ENCODE assay signal across 9 cellular contexts in genomic region chr22:39529487-39529851, GRCh38. TPM values are rescaled to one million over a fixed set of nuclear protein-coding genes. Genes with fewer than 3 reads are reported as not detected.
DNase-seq lines count a peak whose midpoint lies in the region; ATAC-seq, FAIRE-seq and TF ChIP-seq lines count a peak whose summit lies in the region.
"Had no signal": no experiment of that assay in that cellular context is flagged by ENCODE, and none has a peak within 500 bp of the region (broad histone marks: within the 10 kb centered on the region; RNA-seq: fewer than 3 reads in every experiment).

No MANE protein-coding gene starts in this region.

- H2BK120ac ChIP-seq in mesendoderm (ENCODE audit: low read depth, low read length): no peak overlapping the region

- CTCF ChIA-PET in activated naive CD4-positive, alpha-beta T cell treated with anti-CD3 and anti-CD28 coated beads, Interleukin-2, amount 10 ng/mL, durations not matched to agents 7 days and 5 days (lab: Charles Lee): interaction anchor here (0.6 to 7.0 kb wide), 19 partner anchors 10 to 511 kb away, joined by 3 to 216 read pairs (median 6); partner anchors contain the start of genes ATF4, MIEF1, RPL3 and TAB1

- TF ChIP-seq CTCF in thyroid gland (IDR thresholded peaks at IDR 0.05): peak in 1 of 6 experiments; percentile 2

- H2BK15ac ChIP-seq in mesendoderm (replicated peaks; ENCODE audit: low read depth): no peak overlapping the region

- intact Hi-C loops in thyroid gland (cut with DNase I): loop anchor here (5.0 to 10.0 kb wide), 4 partner anchors 37 to 357 kb away; partner anchors contain the start of genes PDGFB and SYNGR1

- H3K9me3 ChIP-seq in thyroid gland: no peaks in the 10 kb centered on the region
- H3K9me3 ChIP-seq: BE2C had no signal

- ATAC-seq in activated T-helper 17 cell treated with anti-CD3 and anti-CD28 coated beads, Interleukin-2, amount 50 U/mL, for 72 hours (replicated peaks): no peak

- H3K4me3 ChIP-seq in mesendoderm (ENCODE audit: low read length) (no peak overlapping the region), thyroid gland (replicated peaks in 1 of 3) (no peak overlapping the region)

- H3K27me3 Mint-ChIP-seq in activated naive CD4-positive, alpha-beta T cell treated with anti-CD3 and anti-CD28 coated beads, Interleukin-2, amount 10 ng/mL, durations not matched to agents 7 days and 5 days: no peaks in the 10 kb centered on the region
- H3K27me3 Mint-ChIP-seq in activated T-helper 17 cell treated with anti-CD3 and anti-CD28 coated beads, Interleukin-2, amount 50 U/mL, for 72 hours: no peaks in the 10 kb centered on the region

- H3K4me1 ChIP-seq in mesendoderm (ENCODE audit: control insufficient read depth, low read depth, low read length) (peaks cover 8% of the 10 kb centered on the region), thyroid gland (peaks cover 39 to 48% of the 10 kb centered on the region in 2 donors)

- H3K9ac ChIP-seq in mesendoderm (ENCODE audit: low read length): peak overlapping the region; percentile 50

- H3K36me3 ChIP-seq in mesendoderm (ENCODE audit: control insufficient read depth, insufficient read depth, low read length): peaks cover 11% of the 10 kb centered on the region
- H3K36me3 ChIP-seq in thyroid gland: peaks cover 1 to 12% of the 10 kb centered on the region in 2 donors

- no peak overlapping the region for H4K8ac ChIP-seq in mesendoderm (ENCODE audit: low read depth, low read length)

- H3K27me3 ChIP-seq in mesendoderm (ENCODE audit: insufficient read depth, low read length, poor library complexity) (no peaks in the 10 kb centered on the region), thyroid gland (no peaks in the 10 kb centered on the region)
- H3K27me3 ChIP-seq: BE2C had no signal

- peaks cover 57% of the 10 kb centered on the region for H3K36me3 Mint-ChIP-seq in activated naive CD4-positive, alpha-beta T cell treated with anti-CD3 and anti-CD28 coated beads, Interleukin-2, amount 10 ng/mL, durations not matched to agents 7 days and 5 days
- peaks cover 78% of the 10 kb centered on the region for H3K36me3 Mint-ChIP-seq in activated T-helper 17 cell treated with anti-CD3 and anti-CD28 coated beads, Interleukin-2, amount 50 U/mL, for 72 hours (ENCODE audit: low read depth)

- no peak for DNase-seq in activated naive CD4-positive, alpha-beta T cell treated with anti-CD3 and anti-CD28 coated beads, Interleukin-2, amount 10 ng/mL, durations not matched to agents 7 days and 5 days
- DNase-seq in activated naive CD4-positive, alpha-beta T cell treated with Interleukin-2 at 50 U/mL for 16 hours: no peak
- DNase-seq in mesendoderm (no peak), thyroid gland (no peak), NCI-H748 treated with DMSO at 0.1 percent for 48 hours (lab: John Stamatoyannopoulos, UW) (no peak), RCC 7860 (ENCODE audit: low spot score) (no peak)
- no peak for DNase-seq in stimulated activated CD4-positive, alpha-beta T cell treated with anti-CD3 and anti-CD28 coated beads, Interleukin-4, amount 100 ng/mL, for 1 hour

- peaks cover 90% of the 10 kb centered on the region for H3K4me1 Mint-ChIP-seq in activated naive CD4-positive, alpha-beta T cell treated with anti-CD3 and anti-CD28 coated beads, Interleukin-2, amount 10 ng/mL, durations not matched to agents 7 days and 5 days
- H3K4me1 Mint-ChIP-seq in activated T-helper 17 cell treated with anti-CD3 and anti-CD28 coated beads, Interleukin-2, amount 50 U/mL, for 72 hours: peaks cover 56% of the 10 kb centered on the region

- H3K56ac ChIP-seq in mesendoderm (ENCODE audit: low read length): peak overlapping the region; percentile 12

- no peak overlapping the region for H3K4ac ChIP-seq in mesendoderm (ENCODE audit: low read depth, low read length)

- no peak overlapping the region for H4K5ac ChIP-seq in mesendoderm (ENCODE audit: low read length)

- H3K23ac ChIP-seq in mesendoderm (ENCODE audit: low read length): no peak overlapping the region

- peak overlapping the region; percentile 15 for H3K27ac Mint-ChIP-seq in activated naive CD4-positive, alpha-beta T cell treated with anti-CD3 and anti-CD28 coated beads, Interleukin-2, amount 10 ng/mL, durations not matched to agents 7 days and 5 days
- H3K27ac Mint-ChIP-seq in activated T-helper 17 cell treated with anti-CD3 and anti-CD28 coated beads, Interleukin-2, amount 50 U/mL, for 72 hours: peak overlapping the region; percentile 80

- no peak for TF ChIP-seq POLR2A in thyroid gland (IDR thresholded peaks at IDR 0.05)

- H2AK5ac ChIP-seq in mesendoderm (ENCODE audit: low read length): no peak overlapping the region

- H3K27ac ChIP-seq in mesendoderm (ENCODE audit: low read depth, low read length): no peak overlapping the region
- peak overlapping the region in 2 of 3 donors; percentile 35 to 47 for H3K27ac ChIP-seq in thyroid gland

- H3K9me3 Mint-ChIP-seq in activated naive CD4-positive, alpha-beta T cell treated with anti-CD3 and anti-CD28 coated beads, Interleukin-2, amount 10 ng/mL, durations not matched to agents 7 days and 5 days: no peaks in the 10 kb centered on the region
- no peaks in the 10 kb centered on the region for H3K9me3 Mint-ChIP-seq in activated T-helper 17 cell treated with anti-CD3 and anti-CD28 coated beads, Interleukin-2, amount 50 U/mL, for 72 hours

- WGBS in mesendoderm (ENCODE audit: extremely low coverage, insufficient coverage, low lambda C conversion rate): no CpG with 5 or more reads among the region's 17 CpGs
- WGBS in thyroid gland, 2 donors: 63 to 77% methylated on average over 4 to 15 of the region's 17 CpGs

- H3K79me2 ChIP-seq in mesendoderm (ENCODE audit: control insufficient read depth, insufficient read depth, low read length): peaks cover 14% of the 10 kb centered on the region

- FAIRE-seq in RCC 7860 (lab: Jason Lieb, UNC): no peak

- peak overlapping the region; percentile 61 for H3K4me3 Mint-ChIP-seq in activated naive CD4-positive, alpha-beta T cell treated with anti-CD3 and anti-CD28 coated beads, Interleukin-2, amount 10 ng/mL, durations not matched to agents 7 days and 5 days
- peak overlapping the region; percentile 98 for H3K4me3 Mint-ChIP-seq in activated T-helper 17 cell treated with anti-CD3 and anti-CD28 coated beads, Interleukin-2, amount 50 U/mL, for 72 hours

- H3K79me1 ChIP-seq in mesendoderm (ENCODE audit: low read length): peaks cover 24% of the 10 kb centered on the region

- no peak overlapping the region for H2BK5ac ChIP-seq in mesendoderm (ENCODE audit: low read length)

- no peak overlapping the region for H3K4me2 ChIP-seq in mesendoderm (ENCODE audit: low read length)

- no peak overlapping the region for H3K18ac ChIP-seq in mesendoderm (ENCODE audit: low read length)

RNA-seq across cellular contexts. Expression of gene RPS19BP1, which starts 3.1 kb away (rescaled TPM):
- 100 to 1,000 TPM in 1 of 2 donors, 10 to 100 TPM in 1; 61.3 to 102 TPM for total RNA-seq in activated T-helper 17 cell treated with anti-CD3 and anti-CD28 coated beads, Interleukin-2, amount 50 U/mL, for 72 hours
- 84.4 TPM for polyA plus RNA-seq in mesendoderm (2013, experiment 1 of 2)
- polyA plus RNA-seq in mesendoderm (2013, experiment 2 of 2): 84.3 TPM
- 100 to 1,000 TPM; 120 to 243 (median 171) TPM for total RNA-seq in thyroid gland

RNA-seq across cellular contexts. Expression of gene ATF4, which starts 9.1 kb away (rescaled TPM):
- total RNA-seq in activated T-helper 17 cell treated with anti-CD3 and anti-CD28 coated beads, Interleukin-2, amount 50 U/mL, for 72 hours: 100 to 1,000 TPM; 338 to 432 TPM
- polyA plus RNA-seq in mesendoderm (2013, experiment 1 of 2): 631 TPM
- polyA plus RNA-seq in mesendoderm (2013, experiment 2 of 2): 629 TPM
- 100 to 1,000 TPM; 173 to 273 (median 210) TPM for total RNA-seq in thyroid gland

RNA-seq across cellular contexts. Expression of gene MIEF1, which starts 27.4 kb away (rescaled TPM):
- 10 to 100 TPM; 34.7 to 54.0 TPM for total RNA-seq in activated T-helper 17 cell treated with anti-CD3 and anti-CD28 coated beads, Interleukin-2, amount 50 U/mL, for 72 hours
- 28.6 TPM for polyA plus RNA-seq in mesendoderm (2013, experiment 1 of 2)
- 28.4 TPM for polyA plus RNA-seq in mesendoderm (2013, experiment 2 of 2)
- 10 to 100 TPM; 21.4 to 30.5 (median 26.7) TPM for total RNA-seq in thyroid gland

RNA-seq across cellular contexts. Expression of gene CACNA1I, which starts 41.1 kb away (rescaled TPM):
- total RNA-seq in activated T-helper 17 cell treated with anti-CD3 and anti-CD28 coated beads, Interleukin-2, amount 50 U/mL, for 72 hours: 1 to 10 TPM in 1 of 2 donors, under 1 TPM in 1; 0.84 to 5.3 TPM
- 0.21 TPM for polyA plus RNA-seq in mesendoderm (2013, experiment 1 of 2)
- polyA plus RNA-seq in mesendoderm (2013, experiment 2 of 2): 0.21 TPM
- total RNA-seq in thyroid gland: 10 to 100 TPM in 1 of 4 donors, 1 to 10 TPM in 3; 3.7 to 10.7 (median 6.4) TPM
